Comparison of ENCODE assay signal across 8 cellular contexts in genomic region chr2:69387770-69388481, GRCh38. TPM values are rescaled to one million over a fixed set of nuclear protein-coding genes. Genes with fewer than 3 reads are reported as not detected.
DNase-seq lines count a peak whose midpoint lies in the region; ATAC-seq and TF ChIP-seq lines count a peak whose summit lies in the region.

No MANE protein-coding gene starts in this region.

- no peak for DNase-seq in H9
- DNase-seq in esophagus muscularis mucosa (ENCODE audit: extremely low spot score) = no peak
- no peak for DNase-seq in NCI-H2196 (lab: John Stamatoyannopoulos, UW; ENCODE audit: unreplicated experiment)
- DNase-seq in occipital lobe (lab: John Stamatoyannopoulos, UW) = no peak

- no peak overlapping the region for H4K8ac ChIP-seq in H9 (replicated peaks; ENCODE audit: insufficient read length, low read depth, low read length)

- TF ChIP-seq POLR2A in Raji (IDR thresholded peaks at IDR 0.05; ENCODE audit: insufficient read depth, low read depth, low read length) (peak; percentile 30; the same call in 1 of the 2 replicates), esophagus muscularis mucosa (IDR thresholded peaks at IDR 0.05; ENCODE audit: low read depth) (no peak)

- H3K9me3 ChIP-seq in H9 (ENCODE audit: control insufficient read depth, low read depth, low read length) (no peaks in the 10 kb centered on the region), esophagus muscularis mucosa (no peaks in the 10 kb centered on the region)

- H3K9me3 Mint-ChIP-seq in H9 = no peaks in the 10 kb centered on the region

- H4K5ac ChIP-seq in H9 (ENCODE audit: insufficient read length, low read depth, low read length) = no peak overlapping the region

- H3K9ac ChIP-seq in H9 (ENCODE audit: extremely low read depth, insufficient read length, low read length) (peak overlapping the region; percentile 53), rectal smooth muscle tissue (ENCODE audit: low read length) (no peak overlapping the region)

- no peak overlapping the region for H2BK5ac ChIP-seq in H9 (ENCODE audit: insufficient read length, low read length)

- H3K36me3 ChIP-seq in esophagus muscularis mucosa (peaks cover 0 to 1% (median 0%) of the 10 kb centered on the region in 4 donors), rectal smooth muscle tissue (ENCODE audit: control insufficient read depth, insufficient read depth, low read length) (no peaks in the 10 kb centered on the region)

- no peak overlapping the region for H2BK120ac ChIP-seq in H9 (ENCODE audit: low read depth, low read length, poor library complexity, severe bottlenecking)

- peak overlapping the region; percentile 83 to 97 (median 92) for H3K4me3 ChIP-seq in esophagus muscularis mucosa
- H3K4me3 ChIP-seq in rectal smooth muscle tissue (ENCODE audit: low read length) = peak overlapping the region; percentile 60

- H3K4me1 ChIP-seq in H9 (ENCODE audit: insufficient read depth, low read length) (no peaks in the 10 kb centered on the region), esophagus muscularis mucosa (peaks cover 14 to 41% (median 36%) of the 10 kb centered on the region in 4 donors), rectal smooth muscle tissue (ENCODE audit: control insufficient read depth, insufficient read depth, low read length) (peaks cover 2% of the 10 kb centered on the region)

- H2BK20ac ChIP-seq in H9 (ENCODE audit: low read depth, low read length, poor library complexity, severe bottlenecking) = no peak overlapping the region

- no peak overlapping the region for H2BK12ac ChIP-seq in H9 (ENCODE audit: insufficient read length, low read depth, low read length)

- WGBS in H9 (ENCODE audit: extremely low coverage, insufficient read length, low lambda C conversion rate) = no CpG with 5 or more reads among the region's 14 CpGs
- WGBS in esophagus muscularis mucosa = 80% methylated on average over 14 of the region's 14 CpGs

- intact Hi-C loops in esophagus muscularis mucosa (cut with DNase I) = loop anchor here (10.0 kb wide), 2 partner anchors 257 to 327 kb away; partner anchors contain the start of gene AAK1

- TF ChIP-seq CTCF in H9 (conservative IDR thresholded peaks at IDR 0.05) = no peak
- no peak for TF ChIP-seq CTCF in esophagus muscularis mucosa (IDR thresholded peaks at IDR 0.05)

- H3K4me3 Mint-ChIP-seq in H9 = peak overlapping the region; percentile 84 to 90

- peaks cover 20 to 23% of the 10 kb centered on the region in 2 experiments for H3K4me1 Mint-ChIP-seq in H9

- no peaks in the 10 kb centered on the region for H3K27me3 ChIP-seq in H9 (ENCODE audit: insufficient read depth, low read length)
- no peaks in the 10 kb centered on the region for H3K27me3 ChIP-seq in esophagus muscularis mucosa
- no peaks in the 10 kb centered on the region for H3K27me3 ChIP-seq in rectal smooth muscle tissue (ENCODE audit: control insufficient read depth, insufficient read depth, low read length)

- TF ChIP-seq EP300 in esophagus muscularis mucosa (IDR thresholded peaks at IDR 0.05) = no peak

- peak overlapping the region; percentile 65 for H3K4me2 ChIP-seq in H9 (ENCODE audit: insufficient read depth, insufficient read length, low read length)

- H3K23me2 ChIP-seq in H9 (ENCODE audit: insufficient read length, low read depth, low read length, poor library complexity, severe bottlenecking) = peaks cover 3% of the 10 kb centered on the region

- H3T11ph ChIP-seq in H9 (ENCODE audit: low read length) = no peak overlapping the region

- no peaks in the 10 kb centered on the region for H3K79me1 ChIP-seq in H9 (ENCODE audit: insufficient read depth, low read depth, low read length, poor library complexity, severe bottlenecking)

- H3K36me3 Mint-ChIP-seq in H9 (ENCODE audit: insufficient read depth in 1 of 3, low read depth in 3 of 3) = peaks cover 0 to 6% (median 0%) of the 10 kb centered on the region in 3 experiments; a peak in 2 of 7 replicates

- H3K14ac ChIP-seq in H9 (ENCODE audit: insufficient read depth, low read length) = no peak overlapping the region; the same call in 1 of the 2 replicates

- peak overlapping the region in 2 of 3 experiments; percentile 77 to 95; a peak in 4 of 7 replicates for H3K27ac Mint-ChIP-seq in H9

- H2BK15ac ChIP-seq in H9 (ENCODE audit: low read depth, low read length) = no peak overlapping the region

- no peak overlapping the region for H2AFZ ChIP-seq in H9 (ENCODE audit: low read length)

- no peak overlapping the region for H3K18ac ChIP-seq in H9 (ENCODE audit: insufficient read length, low read depth, low read length)

- H3K27me3 Mint-ChIP-seq in H9 (ENCODE audit: low read depth) = no peaks in the 10 kb centered on the region; the same call in 1 of the 2 replicates

- H4K91ac ChIP-seq in H9 (ENCODE audit: insufficient read length, low read depth, low read length) = no peak overlapping the region

- ATAC-seq in HG02623 (IDR thresholded peaks at IDR 0.05; ENCODE audit: unreplicated experiment) = no peak
- no peak for ATAC-seq in HG02798 (IDR thresholded peaks at IDR 0.05; ENCODE audit: poor library complexity, unreplicated experiment)

- no peak overlapping the region for H3K4ac ChIP-seq in H9 (ENCODE audit: low read depth, low read length)

- H3K56ac ChIP-seq in H9 (ENCODE audit: insufficient read length, low read depth, low read length) = no peak overlapping the region

- no peak overlapping the region for H2AK5ac ChIP-seq in H9 (ENCODE audit: insufficient read length, low read length)

- no peak overlapping the region for H3K23ac ChIP-seq in H9 (ENCODE audit: insufficient read length, low read depth, low read length)

- H3K27ac ChIP-seq in H9 (ENCODE audit: insufficient read length, low read depth, low read length) (no peak overlapping the region), esophagus muscularis mucosa (replicated peaks in 1 of 4) (peak overlapping the region; percentile 85 to 91 (median 86)), rectal smooth muscle tissue (ENCODE audit: low read depth, low read length) (no peak overlapping the region)

- peaks cover 1% of the 10 kb centered on the region; the same call in 1 of the 2 replicates for H3K79me2 ChIP-seq in H9 (ENCODE audit: insufficient read depth, low read length)

- H4K20me1 ChIP-seq in H9 (ENCODE audit: control insufficient read depth, insufficient read depth, insufficient read length) = no peaks in the 10 kb centered on the region

RNA-seq across cellular contexts. Expression of gene GFPT1, which starts 0.9 kb away (rescaled TPM):
- total RNA-seq in H9 (2021) (75.8 and 84.4 TPM in 2 replicates), esophagus muscularis mucosa (10 to 100 TPM; 17.4 to 25.3 (median 23.2) TPM), occipital lobe (79.4 TPM)

RNA-seq across cellular contexts. Expression of gene NFU1, which starts 49.3 kb away (rescaled TPM):
- 61.4 and 63.0 TPM in 2 replicates for total RNA-seq in H9 (2021)
- 10 to 100 TPM; 45.4 to 74.8 (median 48.8) TPM for total RNA-seq in esophagus muscularis mucosa
- total RNA-seq in occipital lobe = 51.5 TPM

Comparison
In these comparisons a context has a peak if more than half of its experiments do, and no peak if none do; other contexts are left out.
1. H3K27ac ChIP-seq: peak in esophagus muscularis mucosa (4 of 4); none in H9 (single experiment) and rectal smooth muscle tissue (single experiment).